ENCODE assay signal across 9 cellular contexts in genomic region chr14:75070383-75070782, GRCh38. TPM values are rescaled to one million over a fixed set of nuclear protein-coding genes. Genes with fewer than 3 reads are reported as not detected.
DNase-seq lines count a peak whose midpoint lies in the region; ATAC-seq and TF ChIP-seq lines count a peak whose summit lies in the region.
"Had no signal": no experiment of that assay in that cellular context is flagged by ENCODE, and none has a peak within 500 bp of the region (broad histone marks: within the 10 kb centered on the region; RNA-seq: fewer than 3 reads in every experiment).

No MANE protein-coding gene starts in this region.

- H3K4me1 Mint-ChIP-seq in CD4-positive, alpha-beta T cell (ENCODE audit: low read depth): peaks cover 14% of the 10 kb centered on the region
- H3K4me1 Mint-ChIP-seq in activated T-cell treated with anti-CD3 and anti-CD28 coated beads, Interleukin-2, amount 50 U/mL, for 72 hours (ENCODE audit: low read depth): no peaks in the 10 kb centered on the region

- H3K9me3 Mint-ChIP-seq in CD4-positive, alpha-beta T cell: no peaks in the 10 kb centered on the region
- H3K9me3 Mint-ChIP-seq in activated T-cell treated with anti-CD3 and anti-CD28 coated beads, Interleukin-2, amount 50 U/mL, for 72 hours: no peaks in the 10 kb centered on the region

- peak overlapping the region; percentile 77 for H3K4me3 Mint-ChIP-seq in CD4-positive, alpha-beta T cell
- no peak overlapping the region for H3K4me3 Mint-ChIP-seq in activated T-cell treated with anti-CD3 and anti-CD28 coated beads, Interleukin-2, amount 50 U/mL, for 72 hours

- H3K9me3 ChIP-seq in CD4-positive, alpha-beta T cell (ENCODE audit: control insufficient read depth, low read length): no peaks in the 10 kb centered on the region
- H3K9me3 ChIP-seq in PC-3 (ENCODE audit: low read length) (no peaks in the 10 kb centered on the region), iPS-15b (ENCODE audit: control insufficient read depth, insufficient read depth, low read length) (no peaks in the 10 kb centered on the region), sigmoid colon (no peaks in the 10 kb centered on the region)
- H3K9me3 ChIP-seq: SJSA1 had no signal

- no peak overlapping the region for H2AFZ ChIP-seq in PC-3 (ENCODE audit: low read length)

- H3K9me2 ChIP-seq in PC-3 (replicated peaks; ENCODE audit: low read length): no peaks in the 10 kb centered on the region

- 83 to 85% methylated on average over 9 of the region's 9 CpGs for WGBS in sigmoid colon, 2 donors

- peak overlapping the region; percentile 44 for H3K27ac Mint-ChIP-seq in CD4-positive, alpha-beta T cell
- H3K27ac Mint-ChIP-seq in activated T-cell treated with anti-CD3 and anti-CD28 coated beads, Interleukin-2, amount 50 U/mL, for 72 hours: no peak overlapping the region

- H3K36me3 ChIP-seq in PC-3 (ENCODE audit: low read depth, low read length): no peaks in the 10 kb centered on the region
- no peaks in the 10 kb centered on the region for H3K36me3 ChIP-seq in iPS-15b (ENCODE audit: control insufficient read depth, insufficient read depth, low read length)
- H3K36me3 ChIP-seq in sigmoid colon: no peaks in the 10 kb centered on the region
- H3K36me3 ChIP-seq: SJSA1 had no signal

- H3K27me3 ChIP-seq in CD4-positive, alpha-beta T cell (ENCODE audit: control insufficient read depth, insufficient read depth, low read length): no peaks in the 10 kb centered on the region
- H3K27me3 ChIP-seq in PC-3 (ENCODE audit: low read length) (no peaks in the 10 kb centered on the region), iPS-15b (ENCODE audit: control insufficient read depth, insufficient read depth, low read length) (no peaks in the 10 kb centered on the region), sigmoid colon (no peaks in the 10 kb centered on the region)
- H3K27me3 ChIP-seq: SJSA1 had no signal

- no TSS peak for BruUV-seq in PC-3 (replicated peaks; lab: Mats Ljungman, UMichigan)

- H3K4me2 ChIP-seq in PC-3 (ENCODE audit: low read length): peak overlapping the region; percentile 97; the same call in 1 of the 2 replicates

- H3K36me3 Mint-ChIP-seq in CD4-positive, alpha-beta T cell (ENCODE audit: low read depth): no peaks in the 10 kb centered on the region
- H3K36me3 Mint-ChIP-seq in activated T-cell treated with anti-CD3 and anti-CD28 coated beads, Interleukin-2, amount 50 U/mL, for 72 hours (ENCODE audit: insufficient read depth in 2 of 2): no peaks in the 10 kb centered on the region

- TF ChIP-seq EP300 in sigmoid colon (IDR thresholded peaks at IDR 0.05): peak in 1 of 4 donors; percentile 73

- H3K4me3 ChIP-seq in PC-3 (ENCODE audit: low read length): no peak overlapping the region
- H3K4me3 ChIP-seq in iPS-15b (ENCODE audit: low read depth, low read length): peak overlapping the region; percentile 45
- peak overlapping the region in 2 of 4 donors; percentile 61 for H3K4me3 ChIP-seq in sigmoid colon

- H3K79me2 ChIP-seq in PC-3 (ENCODE audit: low read length): peaks cover 10% of the 10 kb centered on the region; the same call in 1 of the 2 replicates

- H3K4me1 ChIP-seq in PC-3 (ENCODE audit: insufficient read depth, low read length) (peaks cover 17% of the 10 kb centered on the region), iPS-15b (ENCODE audit: control insufficient read depth, insufficient read depth, low read length) (no peaks in the 10 kb centered on the region), sigmoid colon (peaks cover 0 to 41% (median 24%) of the 10 kb centered on the region in 4 donors)

- H3K9ac ChIP-seq in PC-3 (ENCODE audit: low read length) (no peak overlapping the region), iPS-15b (ENCODE audit: low read depth, low read length) (no peak overlapping the region)

- POLR2A ChIA-PET in CD4-positive, alpha-beta T cell (lab: Charles Lee): interaction anchor here (1.6 to 2.0 kb wide), 2 partner anchors 10 to 19 kb away, joined by 5 to 13 read pairs; partner anchors contain the start of gene MLH3
- POLR2A ChIA-PET in PC-3 (lab: Charles Lee; ENCODE audit: unreplicated experiment): interaction anchor here (0.6 kb wide), 1 partner anchor 1668 kb away, joined by 4 read pairs; no protein-coding TSS in a partner anchor

- H3K27ac ChIP-seq in CD4-positive, alpha-beta T cell (ENCODE audit: low read depth, low read length): no peak overlapping the region
- H3K27ac ChIP-seq in PC-3 (ENCODE audit: low read length) (no peak overlapping the region), sigmoid colon (peak overlapping the region; percentile 93 to 95 (median 94))

- ATAC-seq in CD4-positive, alpha-beta T cell (ENCODE audit: poor library complexity): no peak
- ATAC-seq in PC-3 (no peak), HG02840 (IDR thresholded peaks at IDR 0.05; ENCODE audit: low FRiP score, unreplicated experiment) (no peak), GM21447 (IDR thresholded peaks at IDR 0.05; ENCODE audit: unreplicated experiment) (no peak)
- no peak for ATAC-seq in activated T-cell treated with anti-CD3 and anti-CD28 coated beads, Interleukin-2, amount 50 U/mL, for 72 hours (replicated peaks in 1 of 2)

- TF ChIP-seq CTCF in CD4-positive, alpha-beta T cell (IDR thresholded peaks at IDR 0.05): no peak
- no peak for TF ChIP-seq CTCF in PC-3 (conservative IDR thresholded peaks at IDR 0.05; ENCODE audit: low read depth, low read length)
- no peak for TF ChIP-seq CTCF in sigmoid colon (IDR thresholded peaks at IDR 0.05)

- no peaks in the 10 kb centered on the region for H4K20me1 ChIP-seq in PC-3 (ENCODE audit: low read length)

- CTCF ChIA-PET in CD4-positive, alpha-beta T cell (lab: Charles Lee): no interaction called here
- CTCF ChIA-PET in PC-3 (lab: Charles Lee): no interaction called here

- no peak for DNase-seq in CD4-positive, alpha-beta T cell
- DNase-seq in PC-3: no peak
- peak; percentile 92 for DNase-seq in sigmoid colon
- DNase-seq in NCI-H146 (lab: John Stamatoyannopoulos, UW): no peak
- DNase-seq in activated T-cell treated with anti-CD3 and anti-CD28 coated beads, Interleukin-2, amount 50 U/mL, for 72 hours: no peak

- no peak for TF ChIP-seq POLR2A in sigmoid colon (IDR thresholded peaks at IDR 0.05)

- intact Hi-C loops in CD4-positive, alpha-beta T cell (cut with DNase I, micrococcal nuclease): no loop called here
- intact Hi-C loops in PC-3 (cut with micrococcal nuclease): no loop called here
- intact Hi-C loops in sigmoid colon (cut with DNase I): no loop called here

- H3F3A ChIP-seq in PC-3 (ENCODE audit: low read length, unreplicated experiment): no peaks in the 10 kb centered on the region

- H3K27me3 Mint-ChIP-seq in CD4-positive, alpha-beta T cell: no peaks in the 10 kb centered on the region
- no peaks in the 10 kb centered on the region for H3K27me3 Mint-ChIP-seq in activated T-cell treated with anti-CD3 and anti-CD28 coated beads, Interleukin-2, amount 50 U/mL, for 72 hours (ENCODE audit: low read depth)

RNA-seq across cellular contexts. Expression of gene ZC2HC1C, which starts 0.9 kb away (rescaled TPM):
- total RNA-seq in CD4-positive, alpha-beta T cell: under 1 TPM; 0.22 to 0.30 TPM
- total RNA-seq in PC-3 (2014; rRNA removed) (3.4 and 9.5 TPM in 2 replicates), sigmoid colon (1 to 10 TPM; 3.6 to 4.6 (median 4.0) TPM)
- 1 to 10 TPM; 1.2 to 4.6 (median 4.6) TPM for polyA plus RNA-seq in sigmoid colon
- total RNA-seq in activated T-cell treated with anti-CD3 and anti-CD28 coated beads, Interleukin-2, amount 50 U/mL, for 72 hours: 1 to 10 TPM; 1.2 to 3.0 TPM

RNA-seq across cellular contexts. Expression of gene ACYP1, which starts 6.6 kb away (rescaled TPM):
- total RNA-seq in CD4-positive, alpha-beta T cell: 1 to 10 TPM; 7.9 to 9.4 TPM
- total RNA-seq in PC-3 (2014; rRNA removed): 22.6 and 23.5 TPM in 2 replicates
- 10 to 100 TPM in 3 of 4 donors, 1 to 10 TPM in 1; 4.2 to 23.5 (median 19.2) TPM for total RNA-seq in sigmoid colon
- 10 to 100 TPM; 18.6 to 36.3 (median 23.3) TPM for polyA plus RNA-seq in sigmoid colon
- total RNA-seq in activated T-cell treated with anti-CD3 and anti-CD28 coated beads, Interleukin-2, amount 50 U/mL, for 72 hours: 10 to 100 TPM; 40.5 to 44.9 TPM

RNA-seq across cellular contexts. Expression of gene MLH3, which starts 19.1 kb away (rescaled TPM):
- total RNA-seq in CD4-positive, alpha-beta T cell: 10 to 100 TPM; 13.2 to 14.4 TPM
- total RNA-seq in PC-3 (2014; rRNA removed) (7.9 and 13.2 TPM in 2 replicates), sigmoid colon (10 to 100 TPM; 30.0 to 42.9 (median 34.7) TPM)
- polyA plus RNA-seq in sigmoid colon: 10 to 100 TPM in 1 of 3 donors, 1 to 10 TPM in 2; 3.6 to 12.5 (median 5.1) TPM
- 10 to 100 TPM; 16.9 to 19.3 TPM for total RNA-seq in activated T-cell treated with anti-CD3 and anti-CD28 coated beads, Interleukin-2, amount 50 U/mL, for 72 hours

RNA-seq across cellular contexts. Expression of gene NEK9, which starts 56.5 kb away (rescaled TPM):
- 10 to 100 TPM; 53.5 to 54.1 TPM for total RNA-seq in CD4-positive, alpha-beta T cell
- total RNA-seq in PC-3 (2014; rRNA removed) (29.6 and 44.5 TPM in 2 replicates), sigmoid colon (10 to 100 TPM; 54.4 to 66.7 (median 59.9) TPM)
- 10 to 100 TPM in 2 of 3 donors, 1 to 10 TPM in 1; 9.0 to 38.8 (median 11.4) TPM for polyA plus RNA-seq in sigmoid colon
- 10 to 100 TPM; 64.1 to 77.5 TPM for total RNA-seq in activated T-cell treated with anti-CD3 and anti-CD28 coated beads, Interleukin-2, amount 50 U/mL, for 72 hours

Comparison
In these comparisons a context has a peak if more than half of its experiments do, and no peak if none do; other contexts are left out.
1. H3K27ac ChIP-seq: peak in sigmoid colon (4 of 4); none in CD4-positive, alpha-beta T cell (single experiment) and PC-3 (single experiment).